In genomic region chr6:110873981-110874879, GRCh38 we compare ENCODE assay signal across 1 cellular context.
TF ChIP-seq lines count a peak whose summit lies in the region.

Gene AMD1, plus strand, starts transcription at chr6:110874785. Its CDS starts 321 bp downstream, at chr6:110875106.

TF ChIP-seq in HepG2, 621 proteins besides CTCF, POLR2A, EP300 and RAD21 (continued from another document and continues in another):
- no peak for TF ChIP-seq LRRFIP1 (CRISPR knock-in tag; conservative IDR thresholded peaks at IDR 0.05)
- no peak for TF ChIP-seq ZBTB3 (CRISPR knock-in tag; IDR thresholded peaks at IDR 0.05; ENCODE audit: borderline replicate concordance, low read depth)
- TF ChIP-seq PLRG1 (conservative IDR thresholded peaks at IDR 0.05): no peak
- TF ChIP-seq, protein P1, sequence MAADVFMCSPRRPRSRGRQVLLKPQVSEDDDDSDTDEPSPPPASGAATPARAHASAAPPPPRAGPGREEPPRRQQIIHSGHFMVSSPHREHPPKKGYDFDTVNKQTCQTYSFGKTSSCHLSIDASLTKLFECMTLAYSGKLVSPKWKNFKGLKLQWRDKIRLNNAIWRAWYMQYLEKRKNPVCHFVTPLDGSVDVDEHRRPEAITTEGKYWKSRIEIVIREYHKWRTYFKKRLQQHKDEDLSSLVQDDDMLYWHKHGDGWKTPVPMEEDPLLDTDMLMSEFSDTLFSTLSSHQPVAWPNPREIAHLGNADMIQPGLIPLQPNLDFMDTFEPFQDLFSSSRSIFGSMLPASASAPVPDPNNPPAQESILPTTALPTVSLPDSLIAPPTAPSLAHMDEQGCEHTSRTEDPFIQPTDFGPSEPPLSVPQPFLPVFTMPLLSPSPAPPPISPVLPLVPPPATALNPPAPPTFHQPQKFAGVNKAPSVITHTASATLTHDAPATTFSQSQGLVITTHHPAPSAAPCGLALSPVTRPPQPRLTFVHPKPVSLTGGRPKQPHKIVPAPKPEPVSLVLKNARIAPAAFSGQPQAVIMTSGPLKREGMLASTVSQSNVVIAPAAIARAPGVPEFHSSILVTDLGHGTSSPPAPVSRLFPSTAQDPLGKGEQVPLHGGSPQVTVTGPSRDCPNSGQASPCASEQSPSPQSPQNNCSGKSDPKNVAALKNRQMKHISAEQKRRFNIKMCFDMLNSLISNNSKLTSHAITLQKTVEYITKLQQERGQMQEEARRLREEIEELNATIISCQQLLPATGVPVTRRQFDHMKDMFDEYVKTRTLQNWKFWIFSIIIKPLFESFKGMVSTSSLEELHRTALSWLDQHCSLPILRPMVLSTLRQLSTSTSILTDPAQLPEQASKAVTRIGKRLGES (CRISPR knock-in tag; IDR thresholded peaks at IDR 0.05; ENCODE audit: borderline replicate concordance): no peak
- TF ChIP-seq SOX5 (CRISPR knock-in tag; IDR thresholded peaks at IDR 0.05; ENCODE audit: borderline replicate concordance): no peak; the same call in 1 of the 2 replicates
- no peak for TF ChIP-seq ZNF839 (CRISPR knock-in tag; IDR thresholded peaks at IDR 0.05; ENCODE audit: borderline replicate concordance)
- TF ChIP-seq SRSF9 (IDR thresholded peaks at IDR 0.05; ENCODE audit: borderline replicate concordance, insufficient read depth, low read depth, low read length, poor library complexity, severe bottlenecking): no peak
- no peak for TF ChIP-seq TP53 (CRISPR knock-in tag; conservative IDR thresholded peaks at IDR 0.05)
- no peak for TF ChIP-seq ZKSCAN1 (IDR thresholded peaks at IDR 0.05; ENCODE audit: low read length)
- TF ChIP-seq ZNF275 (CRISPR knock-in tag; IDR thresholded peaks at IDR 0.05; ENCODE audit: borderline replicate concordance): no peak
- no peak for TF ChIP-seq ZMYM2 (CRISPR knock-in tag; IDR thresholded peaks at IDR 0.05)
- TF ChIP-seq, protein P2, sequence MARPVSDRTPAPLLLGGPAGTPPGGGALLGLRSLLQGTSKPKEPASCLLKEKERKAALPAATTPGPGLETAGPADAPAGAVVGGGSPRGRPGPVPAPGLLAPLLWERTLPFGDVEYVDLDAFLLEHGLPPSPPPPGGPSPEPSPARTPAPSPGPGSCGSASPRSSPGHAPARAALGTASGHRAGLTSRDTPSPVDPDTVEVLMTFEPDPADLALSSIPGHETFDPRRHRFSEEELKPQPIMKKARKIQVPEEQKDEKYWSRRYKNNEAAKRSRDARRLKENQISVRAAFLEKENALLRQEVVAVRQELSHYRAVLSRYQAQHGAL (CRISPR knock-in tag; IDR thresholded peaks at IDR 0.05; ENCODE audit: not compliant biosample characterization): no peak
- TF ChIP-seq ATF6 (CRISPR knock-in tag; conservative IDR thresholded peaks at IDR 0.05): 0 out of 2 replicates have a peak, but pooled peaks have one; percentile 51
- TF ChIP-seq, protein P3, sequence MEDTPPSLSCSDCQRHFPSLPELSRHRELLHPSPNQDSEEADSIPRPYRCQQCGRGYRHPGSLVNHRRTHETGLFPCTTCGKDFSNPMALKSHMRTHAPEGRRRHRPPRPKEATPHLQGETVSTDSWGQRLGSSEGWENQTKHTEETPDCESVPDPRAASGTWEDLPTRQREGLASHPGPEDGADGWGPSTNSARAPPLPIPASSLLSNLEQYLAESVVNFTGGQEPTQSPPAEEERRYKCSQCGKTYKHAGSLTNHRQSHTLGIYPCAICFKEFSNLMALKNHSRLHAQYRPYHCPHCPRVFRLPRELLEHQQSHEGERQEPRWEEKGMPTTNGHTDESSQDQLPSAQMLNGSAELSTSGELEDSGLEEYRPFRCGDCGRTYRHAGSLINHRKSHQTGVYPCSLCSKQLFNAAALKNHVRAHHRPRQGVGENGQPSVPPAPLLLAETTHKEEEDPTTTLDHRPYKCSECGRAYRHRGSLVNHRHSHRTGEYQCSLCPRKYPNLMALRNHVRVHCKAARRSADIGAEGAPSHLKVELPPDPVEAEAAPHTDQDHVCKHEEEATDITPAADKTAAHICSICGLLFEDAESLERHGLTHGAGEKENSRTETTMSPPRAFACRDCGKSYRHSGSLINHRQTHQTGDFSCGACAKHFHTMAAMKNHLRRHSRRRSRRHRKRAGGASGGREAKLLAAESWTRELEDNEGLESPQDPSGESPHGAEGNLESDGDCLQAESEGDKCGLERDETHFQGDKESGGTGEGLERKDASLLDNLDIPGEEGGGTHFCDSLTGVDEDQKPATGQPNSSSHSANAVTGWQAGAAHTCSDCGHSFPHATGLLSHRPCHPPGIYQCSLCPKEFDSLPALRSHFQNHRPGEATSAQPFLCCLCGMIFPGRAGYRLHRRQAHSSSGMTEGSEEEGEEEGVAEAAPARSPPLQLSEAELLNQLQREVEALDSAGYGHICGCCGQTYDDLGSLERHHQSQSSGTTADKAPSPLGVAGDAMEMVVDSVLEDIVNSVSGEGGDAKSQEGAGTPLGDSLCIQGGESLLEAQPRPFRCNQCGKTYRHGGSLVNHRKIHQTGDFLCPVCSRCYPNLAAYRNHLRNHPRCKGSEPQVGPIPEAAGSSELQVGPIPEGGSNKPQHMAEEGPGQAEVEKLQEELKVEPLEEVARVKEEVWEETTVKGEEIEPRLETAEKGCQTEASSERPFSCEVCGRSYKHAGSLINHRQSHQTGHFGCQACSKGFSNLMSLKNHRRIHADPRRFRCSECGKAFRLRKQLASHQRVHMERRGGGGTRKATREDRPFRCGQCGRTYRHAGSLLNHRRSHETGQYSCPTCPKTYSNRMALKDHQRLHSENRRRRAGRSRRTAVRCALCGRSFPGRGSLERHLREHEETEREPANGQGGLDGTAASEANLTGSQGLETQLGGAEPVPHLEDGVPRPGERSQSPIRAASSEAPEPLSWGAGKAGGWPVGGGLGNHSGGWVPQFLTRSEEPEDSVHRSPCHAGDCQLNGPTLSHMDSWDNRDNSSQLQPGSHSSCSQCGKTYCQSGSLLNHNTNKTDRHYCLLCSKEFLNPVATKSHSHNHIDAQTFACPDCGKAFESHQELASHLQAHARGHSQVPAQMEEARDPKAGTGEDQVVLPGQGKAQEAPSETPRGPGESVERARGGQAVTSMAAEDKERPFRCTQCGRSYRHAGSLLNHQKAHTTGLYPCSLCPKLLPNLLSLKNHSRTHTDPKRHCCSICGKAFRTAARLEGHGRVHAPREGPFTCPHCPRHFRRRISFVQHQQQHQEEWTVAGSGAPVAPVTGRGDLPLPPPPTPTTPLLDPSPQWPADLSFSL (CRISPR knock-in tag; IDR thresholded peaks at IDR 0.05): no peak
- peak; percentile 71 for TF ChIP-seq HDAC1 (CRISPR knock-in tag; IDR thresholded peaks at IDR 0.05)
- no peak for TF ChIP-seq ZNF317 (CRISPR knock-in tag; IDR thresholded peaks at IDR 0.05)
- TF ChIP-seq, protein P4, sequence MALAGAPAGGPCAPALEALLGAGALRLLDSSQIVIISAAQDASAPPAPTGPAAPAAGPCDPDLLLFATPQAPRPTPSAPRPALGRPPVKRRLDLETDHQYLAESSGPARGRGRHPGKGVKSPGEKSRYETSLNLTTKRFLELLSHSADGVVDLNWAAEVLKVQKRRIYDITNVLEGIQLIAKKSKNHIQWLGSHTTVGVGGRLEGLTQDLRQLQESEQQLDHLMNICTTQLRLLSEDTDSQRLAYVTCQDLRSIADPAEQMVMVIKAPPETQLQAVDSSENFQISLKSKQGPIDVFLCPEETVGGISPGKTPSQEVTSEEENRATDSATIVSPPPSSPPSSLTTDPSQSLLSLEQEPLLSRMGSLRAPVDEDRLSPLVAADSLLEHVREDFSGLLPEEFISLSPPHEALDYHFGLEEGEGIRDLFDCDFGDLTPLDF (CRISPR knock-in tag; IDR thresholded peaks at IDR 0.05): peak; percentile 71
- TF ChIP-seq SPEN (CRISPR knock-in tag; IDR thresholded peaks at IDR 0.05; ENCODE audit: low read depth): peak; percentile 58
- TF ChIP-seq, protein P5, sequence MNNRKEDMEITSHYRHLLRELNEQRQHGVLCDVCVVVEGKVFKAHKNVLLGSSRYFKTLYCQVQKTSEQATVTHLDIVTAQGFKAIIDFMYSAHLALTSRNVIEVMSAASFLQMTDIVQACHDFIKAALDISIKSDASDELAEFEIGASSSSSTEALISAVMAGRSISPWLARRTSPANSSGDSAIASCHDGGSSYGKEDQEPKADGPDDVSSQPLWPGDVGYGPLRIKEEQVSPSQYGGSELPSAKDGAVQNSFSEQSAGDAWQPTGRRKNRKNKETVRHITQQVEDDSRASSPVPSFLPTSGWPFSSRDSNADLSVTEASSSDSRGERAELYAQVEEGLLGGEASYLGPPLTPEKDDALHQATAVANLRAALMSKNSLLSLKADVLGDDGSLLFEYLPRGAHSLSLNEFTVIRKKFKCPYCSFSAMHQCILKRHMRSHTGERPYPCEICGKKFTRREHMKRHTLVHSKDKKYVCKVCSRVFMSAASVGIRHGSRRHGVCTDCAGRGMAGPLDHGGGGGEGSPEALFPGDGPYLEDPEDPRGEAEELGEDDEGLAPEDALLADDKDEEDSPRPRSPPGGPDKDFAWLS (CRISPR knock-in tag; IDR thresholded peaks at IDR 0.05; ENCODE audit: borderline replicate concordance): no peak
- TF ChIP-seq ZNF326 (CRISPR knock-in tag; IDR thresholded peaks at IDR 0.05; ENCODE audit: borderline replicate concordance): no peak
- no peak for TF ChIP-seq SNRNP70 (IDR thresholded peaks at IDR 0.05; ENCODE audit: low read depth, low read length)
- TF ChIP-seq JARID2 (CRISPR knock-in tag; IDR thresholded peaks at IDR 0.05; ENCODE audit: insufficient replicate concordance): peak; percentile 32
- no peak for TF ChIP-seq ZBTB39 (CRISPR knock-in tag; IDR thresholded peaks at IDR 0.05)
- no peak for TF ChIP-seq CCAR2 (optimal IDR thresholded peaks at IDR 0.05; ENCODE audit: low read depth, low read length)
- TF ChIP-seq PHF8 (CRISPR knock-in tag; IDR thresholded peaks at IDR 0.05): peak; percentile 80
- TF ChIP-seq, protein P6, sequence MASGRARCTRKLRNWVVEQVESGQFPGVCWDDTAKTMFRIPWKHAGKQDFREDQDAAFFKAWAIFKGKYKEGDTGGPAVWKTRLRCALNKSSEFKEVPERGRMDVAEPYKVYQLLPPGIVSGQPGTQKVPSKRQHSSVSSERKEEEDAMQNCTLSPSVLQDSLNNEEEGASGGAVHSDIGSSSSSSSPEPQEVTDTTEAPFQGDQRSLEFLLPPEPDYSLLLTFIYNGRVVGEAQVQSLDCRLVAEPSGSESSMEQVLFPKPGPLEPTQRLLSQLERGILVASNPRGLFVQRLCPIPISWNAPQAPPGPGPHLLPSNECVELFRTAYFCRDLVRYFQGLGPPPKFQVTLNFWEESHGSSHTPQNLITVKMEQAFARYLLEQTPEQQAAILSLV (CRISPR knock-in tag; IDR thresholded peaks at IDR 0.05; ENCODE audit: borderline replicate concordance): 0 out of 2 replicates have a peak, but pooled peaks have one; percentile 22
- TF ChIP-seq, protein P7, sequence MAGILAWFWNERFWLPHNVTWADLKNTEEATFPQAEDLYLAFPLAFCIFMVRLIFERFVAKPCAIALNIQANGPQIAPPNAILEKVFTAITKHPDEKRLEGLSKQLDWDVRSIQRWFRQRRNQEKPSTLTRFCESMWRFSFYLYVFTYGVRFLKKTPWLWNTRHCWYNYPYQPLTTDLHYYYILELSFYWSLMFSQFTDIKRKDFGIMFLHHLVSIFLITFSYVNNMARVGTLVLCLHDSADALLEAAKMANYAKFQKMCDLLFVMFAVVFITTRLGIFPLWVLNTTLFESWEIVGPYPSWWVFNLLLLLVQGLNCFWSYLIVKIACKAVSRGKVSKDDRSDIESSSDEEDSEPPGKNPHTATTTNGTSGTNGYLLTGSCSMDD (CRISPR knock-in tag; IDR thresholded peaks at IDR 0.05): no peak
- TF ChIP-seq ELF1 (CRISPR knock-in tag; IDR thresholded peaks at IDR 0.05): peak; percentile 75
- no peak for TF ChIP-seq MTA3 (CRISPR knock-in tag; IDR thresholded peaks at IDR 0.05)
